35 cellular contexts compared by ENCODE assay signal in the genomic region with DNA sequence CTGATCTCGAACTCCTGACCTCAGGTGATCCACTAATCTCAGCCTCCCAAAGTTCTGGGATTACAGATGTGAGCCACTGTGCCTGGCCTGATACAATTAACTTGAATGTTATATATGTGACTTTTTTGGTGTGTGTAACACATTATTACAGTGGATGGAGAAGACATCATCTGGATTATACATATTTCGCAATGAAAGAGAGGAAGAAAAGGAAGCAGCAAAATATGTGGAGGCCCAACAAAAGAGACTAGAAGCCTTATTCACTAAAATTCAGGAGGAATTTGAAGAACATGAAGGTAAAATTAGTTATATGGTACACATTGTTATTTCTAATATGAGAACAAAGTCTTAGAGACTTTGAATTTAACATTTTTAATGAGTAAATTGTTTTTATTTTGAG. TPM values are rescaled to one million over a fixed set of nuclear protein-coding genes. Genes with fewer than 3 reads are reported as not detected.
"Had no signal": no experiment of that assay in that cellular context is flagged by ENCODE, and none has a peak within 500 bp of the region (broad histone marks: within the 10 kb centered on the region; RNA-seq: fewer than 3 reads in every experiment).

No MANE protein-coding gene starts in this region.

- H3K4me3 ChIP-seq: adrenal gland, coronary artery, dorsolateral prefrontal cortex, gastrocnemius medialis, heart left ventricle had no signal

- FAIRE-seq: astrocyte, bronchial epithelial cell had no signal

- H3K36me3 ChIP-seq: adrenal gland, brain microvascular endothelial cell, gastrocnemius medialis, heart left ventricle had no signal

- ATAC-seq: activated CD4-positive, alpha-beta T cell treated with anti-CD3 and anti-CD28 coated beads for 36 hours; activated CD8-positive, alpha-beta memory T cell treated with anti-CD3 and anti-CD28 coated beads, Interleukin-2, amount 10 ng/mL, durations not matched to agents 7 days and 5 days; activated CD8-positive, alpha-beta T cell treated with anti-CD3 and anti-CD28 coated beads, Interleukin-2, amount 10 ng/mL, durations not matched to agents 7 days and 5 days; activated T-helper 17 cell treated with anti-CD3 and anti-CD28 coated beads, Interleukin-2, amount 50 U/mL, for 72 hours; esophagus mucosa; foreskin keratinocyte; gastrocnemius medialis; heart left ventricle; T-helper 17 cell had no signal

- DNase-seq: activated CD4-positive, alpha-beta memory T cell treated with anti-CD3 and anti-CD28 coated beads for 36 hours; activated CD4-positive, alpha-beta T cell treated with anti-CD3 and anti-CD28 coated beads for 36 hours; activated CD4-positive, alpha-beta T cell treated with anti-CD3 and anti-CD28 coated beads, Interleukin-2, amount 10 ng/mL, durations not matched to agents 24 days and 14 days; activated CD4-positive, CD25-positive, alpha-beta regulatory T cell; activated CD4-positive, CD25-positive, alpha-beta regulatory T cell treated with anti-CD3 and anti-CD28 coated beads, Interleukin-2, amount 50 U/mL, for 72 hours; activated CD8-positive, alpha-beta memory T cell treated with anti-CD3 and anti-CD28 coated beads, Interleukin-2, amount 10 ng/mL, durations not matched to agents 7 days and 5 days; activated CD8-positive, alpha-beta memory T cell treated with anti-CD3 and anti-CD28 coated beads, Interleukin-2, amount 50 U/mL, for 4 hours; activated CD8-positive, alpha-beta T cell treated with anti-CD3 and anti-CD28 coated beads, Interleukin-2, amount 10 ng/mL, durations not matched to agents 7 days and 5 days; activated effector memory CD4-positive, alpha-beta T cell treated with Interleukin-2 at 50 U/mL for 16 hours; activated gamma-delta T cell treated with Interleukin-2 at 50 U/mL for 16 hours; activated naive CD4-positive, alpha-beta T cell treated with anti-CD3 and anti-CD28 coated beads, Interleukin-2, amount 50 U/mL, for 16 hours; activated naive CD4-positive, alpha-beta T cell treated with Interleukin-2 at 50 U/mL for 16 hours; activated T-cell treated with anti-CD3 and anti-CD28 coated beads, Interleukin-2, amount 50 U/mL, for 1 hour; activated T-cell treated with anti-CD3 and anti-CD28 coated beads, Interleukin-2, amount 50 U/mL, for 48 hours; adrenal gland; brain microvascular endothelial cell; dorsolateral prefrontal cortex; effector memory CD4-positive, alpha-beta T cell; endodermal cell; foreskin keratinocyte; gastrocnemius medialis; glutamatergic neuron; heart left ventricle; hypothalamus; T-helper 17 cell; T1000 had no signal

- H3K4me1 ChIP-seq: adrenal gland, foreskin keratinocyte, gastrocnemius medialis, heart left ventricle had no signal

- H3K27ac ChIP-seq: adrenal gland, brain microvascular endothelial cell, coronary artery, dorsolateral prefrontal cortex, foreskin keratinocyte, gastrocnemius medialis, heart left ventricle had no signal

- H3K27me3 ChIP-seq: adrenal gland, brain microvascular endothelial cell, dorsolateral prefrontal cortex, foreskin keratinocyte, gastrocnemius medialis, heart left ventricle had no signal

- H3K9me3 ChIP-seq: adrenal gland, gastrocnemius medialis, heart left ventricle had no signal

RNA-seq across cellular contexts. Expression of a gene that starts 55.6 kb away (rescaled TPM):
- total RNA-seq: activated CD4-positive, alpha-beta memory T cell treated with anti-CD3 and anti-CD28 coated beads for 36 hours; activated CD4-positive, alpha-beta T cell treated with anti-CD3 and anti-CD28 coated beads for 36 hours; activated CD8-positive, alpha-beta memory T cell treated with anti-CD3 and anti-CD28 coated beads for 36 hours; activated CD8-positive, alpha-beta memory T cell treated with anti-CD3 and anti-CD28 coated beads, Interleukin-2, amount 10 ng/mL, durations not matched to agents 7 days and 5 days; activated CD8-positive, alpha-beta T cell treated with anti-CD3 and anti-CD28 coated beads, Interleukin-2, amount 10 ng/mL, durations not matched to agents 7 days and 5 days; adrenal gland; astrocyte; bronchial epithelial cell; cardiac septum; cerebellum; epithelial cell of proximal tubule; esophagus mucosa; foreskin keratinocyte; gastrocnemius medialis; heart left ventricle; T-helper 17 cell had no signal
- polyA plus RNA-seq: adrenal gland, foreskin keratinocyte, heart left ventricle had no signal
